ENCODE assay signal across 8 cellular contexts in the genomic region with DNA sequence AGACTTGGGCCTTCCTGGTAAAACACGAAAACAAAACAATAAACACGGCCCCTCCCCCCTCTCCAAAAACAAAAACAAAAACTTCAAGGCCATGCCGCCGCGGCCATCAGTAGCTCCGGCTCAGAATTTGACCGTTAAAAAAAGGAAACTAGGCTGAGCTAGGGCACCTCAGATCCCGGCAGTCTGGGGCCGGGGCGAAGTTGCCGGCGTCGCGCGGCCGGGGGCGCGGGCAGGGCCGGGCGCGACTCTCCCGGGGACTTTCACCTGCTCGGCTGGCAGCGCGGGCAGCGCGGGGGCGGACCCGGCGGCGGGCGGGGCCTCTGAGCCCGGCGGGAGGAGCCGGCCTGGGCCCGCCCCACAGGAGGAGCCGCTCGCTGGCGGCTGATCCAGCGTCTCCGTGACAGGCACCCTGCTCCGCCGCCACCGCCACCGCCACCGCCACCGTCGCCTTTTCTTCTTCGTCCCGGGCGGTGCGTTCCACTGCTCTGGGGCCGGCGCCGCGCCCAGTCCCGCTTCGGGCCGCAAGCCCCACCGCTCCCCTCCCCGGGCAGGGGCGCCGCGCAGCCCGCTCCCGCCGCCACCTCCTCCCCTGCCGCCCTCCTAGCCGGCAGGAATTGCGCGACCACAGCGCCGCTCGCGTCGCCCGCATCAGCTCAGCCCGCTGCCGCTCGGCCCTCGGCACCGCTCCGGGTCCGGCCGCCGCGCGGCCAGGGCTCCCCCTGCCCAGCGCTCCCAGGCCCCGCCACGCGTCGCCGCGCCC. TPM values are rescaled to one million over a fixed set of nuclear protein-coding genes. Genes with fewer than 3 reads are reported as not detected.
DNase-seq lines count a peak whose midpoint lies in the region; ATAC-seq and TF ChIP-seq lines count a peak whose summit lies in the region.

A gene (plus strand): TSS at position 358 of the 760 bp plus-strand sequence. CDS start 487 bp downstream, outside the sequence.

- DNase-seq in AG10803 (ENCODE audit: low read depth) (peak; percentile 22), NCI-H460 (ENCODE audit: extremely low read depth, low read depth) (peak; percentile 66), medulla oblongata (ENCODE audit: extremely low spot score) (peak; percentile 88)
- DNase-seq in activated CD4-positive, alpha-beta T cell treated with anti-CD3 and anti-CD28 coated beads, Interleukin-2, amount 50 U/mL, for 4 hours = peak; percentile 70 to 72
- peak; percentile 62 to 72 (median 64) for DNase-seq in stimulated activated CD4-positive, alpha-beta T cell treated with anti-CD3 and anti-CD28 coated beads, TNF-alpha, amount 100 ng/mL, for 48 hours (ENCODE audit: low read depth in 3 of 3)

- H3K4me1 ChIP-seq in duodenal mucosa (ENCODE audit: control insufficient read depth in 1 of 2, insufficient read depth in 2 of 2, low read length in 2 of 2) = peaks cover 13 to 28% of the 10 kb centered on the region in 2 donors

- H3K27ac ChIP-seq in duodenal mucosa (ENCODE audit: low read depth, low read length) = peak within 1 kb of the TSS; percentile 59

- peak within 1 kb of the TSS; percentile 52 to 69 for H3K9ac ChIP-seq in duodenal mucosa (ENCODE audit: low read depth in 1 of 2, low read length in 2 of 2)

- peak; percentile 99 for ATAC-seq in GM19025 (IDR thresholded peaks at IDR 0.05; ENCODE audit: low read depth, unreplicated experiment)
- ATAC-seq in HG03175 (IDR thresholded peaks at IDR 0.05; ENCODE audit: unreplicated experiment) = peak; percentile 99

- peaks cover 0 to 5% of the 10 kb centered on the region in 2 donors for H3K27me3 ChIP-seq in duodenal mucosa (ENCODE audit: control insufficient read depth in 1 of 2, insufficient read depth in 2 of 2, low read length in 2 of 2)

- H3K9me3 ChIP-seq in duodenal mucosa (ENCODE audit: control insufficient read depth in 1 of 2, low read length in 2 of 2) = peaks cover 0 to under 1% of the 10 kb centered on the region in 2 donors

- no peak for TF ChIP-seq CTCF in AG10803 (conservative IDR thresholded peaks at IDR 0.05; ENCODE audit: low read length)

- no peaks in the 10 kb centered on the region for H3K36me3 ChIP-seq in duodenal mucosa (ENCODE audit: control insufficient read depth in 1 of 2, insufficient read depth in 2 of 2, low read length in 2 of 2)

- H3K4me3 ChIP-seq in AG10803 (ENCODE audit: low read length) (peak within 1 kb of the TSS; percentile 54), duodenal mucosa (ENCODE audit: low read depth in 1 of 2, low read length in 2 of 2) (peak within 1 kb of the TSS; percentile 73 to 79)

RNA-seq across cellular contexts. Expression of the gene that starts here (rescaled TPM):
- 0.02 TPM in 1 of 2 replicates, not detected in the other for total RNA-seq in NCI-H460 (2014; rRNA removed; shearing (Covaris generic))
- 0.20 TPM in 1 of 2 replicates, not detected in the other for polyA plus RNA-seq in NCI-H460 (2014; cell fraction: nucleus; rRNA removed)

Comparison
In these comparisons a context has a peak if more than half of its experiments do, and no peak if none do; other contexts are left out.
1. Peak in every context shown above with its lines: DNase-seq, ATAC-seq, H3K4me3 ChIP-seq and H3K27ac ChIP-seq.
2. Peak in DNase-seq in NCI-H460; RNA of the gene not detected or under 1 TPM.
3. DNase-seq: peak in every context shown above with its lines; median percentile 88 in medulla oblongata; 71 in activated CD4-positive, alpha-beta T cell treated with anti-CD3 and anti-CD28 coated beads, Interleukin-2, amount 50 U/mL, for 4 hours; 66 in NCI-H460; 64 in stimulated activated CD4-positive, alpha-beta T cell treated with anti-CD3 and anti-CD28 coated beads, TNF-alpha, amount 100 ng/mL, for 48 hours; 22 in AG10803.